12 cellular contexts compared by ENCODE assay signal in the genomic region with DNA sequence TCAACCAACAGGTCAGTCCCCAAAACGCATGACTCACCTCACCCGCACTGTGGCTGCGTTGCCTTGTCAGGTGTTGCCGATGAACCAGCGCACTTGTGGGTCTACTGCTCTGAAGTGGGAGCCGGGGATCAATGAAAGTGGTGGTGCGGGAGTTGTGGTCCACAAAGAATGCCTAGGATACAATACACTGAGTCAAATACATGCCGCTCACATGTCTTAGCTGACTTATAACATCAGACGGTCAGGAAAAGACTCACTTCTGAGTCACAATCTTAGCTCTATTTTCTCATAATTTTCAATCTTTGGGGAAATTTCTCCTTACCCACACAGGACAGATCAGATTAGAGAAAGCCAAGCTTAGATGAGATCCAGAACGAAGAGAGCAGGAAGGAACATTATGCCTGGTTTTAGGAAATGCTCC.
DNase-seq lines count a peak whose midpoint lies in the region; ATAC-seq and TF ChIP-seq lines count a peak whose summit lies in the region.
"Had no signal": no experiment of that assay in that cellular context is flagged by ENCODE, and none has a peak within 500 bp of the region (broad histone marks: within the 10 kb centered on the region; RNA-seq: fewer than 3 reads in every experiment).

No MANE protein-coding gene starts in this region.

- peaks cover 15% of the 10 kb centered on the region for H3K36me3 Mint-ChIP-seq in HFFc6 (ENCODE audit: low read depth)

- peaks cover 68% of the 10 kb centered on the region for H3K4me1 Mint-ChIP-seq in HFFc6 (ENCODE audit: low read depth)

- 0 out of 2 replicates have a peak, but pooled peaks cover 3% of the 10 kb centered on the region for H3K9me3 Mint-ChIP-seq in HFFc6
- H3K9me3 Mint-ChIP-seq: central memory CD8-positive, alpha-beta T cell had no signal

- no peaks in the 10 kb centered on the region for H3K9me3 ChIP-seq in effector memory CD4-positive, alpha-beta T cell (ENCODE audit: control insufficient read depth, low read length)

- peaks cover 32% of the 10 kb centered on the region for H3K4me1 ChIP-seq in effector memory CD4-positive, alpha-beta T cell (ENCODE audit: control insufficient read depth, insufficient read depth, low read length, poor library complexity, severe bottlenecking)

- ATAC-seq in HG03039 (IDR thresholded peaks at IDR 0.05; ENCODE audit: unreplicated experiment) = no peak
- ATAC-seq: K562 had no signal

- peak overlapping the region; percentile 90 for H3K27ac Mint-ChIP-seq in HFFc6

- H3K27me3 ChIP-seq in effector memory CD4-positive, alpha-beta T cell (replicated peaks; ENCODE audit: control insufficient read depth, insufficient read depth, low read length, poor library complexity, severe bottlenecking) = no peaks in the 10 kb centered on the region

- DNase-seq in HFFc6 (peak; percentile 86), CD1c-positive myeloid dendritic cell (ENCODE audit: extremely low spot score) (no peak), GM13976 (ENCODE audit: low spot score) (no peak)
- DNase-seq in activated CD4-positive, alpha-beta T cell treated with anti-CD3 and anti-CD28 coated beads for 48 hours = peak; percentile 81
- peak in 2 of 3 donors; percentile 27 to 41 for DNase-seq in effector memory CD4-positive, alpha-beta T cell
- peak; percentile 83 for DNase-seq in stimulated activated CD4-positive, alpha-beta T cell treated with anti-CD3 and anti-CD28 coated beads, Interleukin-1b, Interleukin-23, amount 100 ng/mL, for 48 hours
- no peak for DNase-seq in effector CD8-positive, alpha-beta T cell (lab: John Stamatoyannopoulos, UW)
- DNase-seq: DND-41, NCI-H524 had no signal

- no peak for TF ChIP-seq CTCF in HFFc6 (IDR thresholded peaks at IDR 0.05)
- TF ChIP-seq CTCF in GM13976 (IDR thresholded peaks at IDR 0.05; ENCODE audit: borderline replicate concordance, control extremely low read depth, extremely low read depth, insufficient read depth, missing control alignments) = no peak

- H3K27me3 Mint-ChIP-seq in HFFc6 (ENCODE audit: insufficient read depth) = no peaks in the 10 kb centered on the region; the same call in 1 of the 2 replicates
- H3K27me3 Mint-ChIP-seq: central memory CD8-positive, alpha-beta T cell had no signal

- no peak overlapping the region for H3K27ac ChIP-seq in effector memory CD4-positive, alpha-beta T cell (ENCODE audit: insufficient read depth, low read length, poor library complexity, severe bottlenecking)

- no peak overlapping the region for H3K4me3 ChIP-seq in effector memory CD4-positive, alpha-beta T cell (ENCODE audit: insufficient read depth, low read depth, low read length, poor library complexity, severe bottlenecking)
- H3K4me3 ChIP-seq: K562 had no signal

- in situ Hi-C loops in GM13976 (cut with MboI; ENCODE audit: low sequenced_read_pairs, unreplicated experiment) = loop anchor here (10.0 kb wide), 2 partner anchors 104 to 194 kb away; a partner anchor contains a TSS

- H3K36me3 ChIP-seq in effector memory CD4-positive, alpha-beta T cell (ENCODE audit: control insufficient read depth, insufficient read depth, low read length) = no peaks in the 10 kb centered on the region

- peak overlapping the region; percentile 71 for H3K4me3 Mint-ChIP-seq in HFFc6
- H3K4me3 Mint-ChIP-seq: central memory CD8-positive, alpha-beta T cell had no signal

Comparison
In these comparisons a context has a peak if more than half of its experiments do, and no peak if none do; other contexts are left out.
1. DNase-seq: peak in HFFc6 (single experiment), activated CD4-positive, alpha-beta T cell treated with anti-CD3 and anti-CD28 coated beads for 48 hours (single experiment), effector memory CD4-positive, alpha-beta T cell (2 of 3) and stimulated activated CD4-positive, alpha-beta T cell treated with anti-CD3 and anti-CD28 coated beads, Interleukin-1b, Interleukin-23, amount 100 ng/mL, for 48 hours (single experiment); none in CD1c-positive myeloid dendritic cell (single experiment), GM13976 (single experiment) and effector CD8-positive, alpha-beta T cell (single experiment).